In the genomic region with DNA sequence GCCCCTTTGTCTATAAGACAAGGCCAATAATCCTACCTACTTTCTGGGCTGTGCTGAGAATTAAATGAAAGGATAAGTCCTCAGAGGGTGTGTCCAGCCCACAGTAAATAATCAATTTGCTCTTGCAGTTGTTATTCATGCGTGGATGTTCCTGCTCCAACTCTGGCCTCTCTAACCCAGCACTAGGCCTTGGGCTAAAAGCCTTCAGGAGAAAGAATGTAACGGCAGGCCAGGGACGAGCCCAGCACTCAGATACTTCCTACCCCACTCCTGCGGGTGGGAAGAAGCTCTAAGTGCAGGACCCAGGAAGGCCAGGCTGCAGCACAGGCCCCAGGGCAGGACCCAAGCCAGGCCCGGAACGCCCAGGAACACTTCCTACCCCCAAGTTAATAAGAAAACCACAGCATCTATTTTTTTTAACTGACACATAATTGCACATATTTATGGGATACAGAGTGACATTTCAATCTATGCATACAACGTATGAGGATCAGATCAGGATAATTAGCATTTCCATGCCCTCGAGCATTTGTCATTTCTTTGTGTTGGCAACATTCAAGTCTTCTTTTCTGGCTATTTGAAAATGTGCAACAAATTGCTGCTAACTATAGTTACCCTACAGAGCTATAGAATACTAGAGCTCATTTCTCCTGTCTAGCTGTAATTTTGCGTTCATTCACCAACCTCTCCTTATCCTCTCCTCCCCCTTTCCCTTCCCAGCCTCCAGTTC, we compare ENCODE assay signal across 8 cellular contexts.
DNase-seq lines count a peak whose midpoint lies in the region; ATAC-seq and TF ChIP-seq lines count a peak whose summit lies in the region.
"Had no signal": no experiment of that assay in that cellular context is flagged by ENCODE, and none has a peak within 500 bp of the region (broad histone marks: within the 10 kb centered on the region; RNA-seq: fewer than 3 reads in every experiment).

No MANE protein-coding gene starts in this region.

- TF ChIP-seq CTCF in GM13977 (IDR thresholded peaks at IDR 0.05; ENCODE audit: extremely low read depth, insufficient read depth, missing control alignments), result no peak

- H3K36me3 Mint-ChIP-seq in stimulated activated memory B cell treated with anti-CD40 and anti-IgM and Interleukin-4, amounts not matched to agents 10 μg/mL and 1 μg/mL and 100 μg/mL, for 72 hours, result no peaks in the 10 kb centered on the region
- peaks cover 0 to 16% (median 0%) of the 10 kb centered on the region in 5 donors for H3K36me3 Mint-ChIP-seq in naive thymus-derived CD4-positive, alpha-beta T cell

- intact Hi-C loops in naive thymus-derived CD4-positive, alpha-beta T cell (cut with micrococcal nuclease), result no loop called here

- no peaks in the 10 kb centered on the region for H3K9me3 ChIP-seq in adipocyte (ENCODE audit: control insufficient read depth, low read length)
- H3K9me3 ChIP-seq in naive thymus-derived CD4-positive, alpha-beta T cell (ENCODE audit: control insufficient read depth in 2 of 3, low read length in 3 of 3), result no peaks in the 10 kb centered on the region

- no peak overlapping the region for H3K4me3 Mint-ChIP-seq in stimulated activated memory B cell treated with anti-CD40 and anti-IgM and Interleukin-4, amounts not matched to agents 10 μg/mL and 1 μg/mL and 100 μg/mL, for 72 hours
- H3K4me3 Mint-ChIP-seq in naive thymus-derived CD4-positive, alpha-beta T cell, result peak overlapping the region in 1 of 10 donors; percentile 6

- peak overlapping the region; percentile 53 for H3K27ac Mint-ChIP-seq in stimulated activated memory B cell treated with anti-CD40 and anti-IgM and Interleukin-4, amounts not matched to agents 10 μg/mL and 1 μg/mL and 100 μg/mL, for 72 hours
- H3K27ac Mint-ChIP-seq in naive thymus-derived CD4-positive, alpha-beta T cell, result peak overlapping the region in 1 of 9 donors; percentile 55

- POLR2A ChIA-PET in naive thymus-derived CD4-positive, alpha-beta T cell (lab: Charles Lee), result no interaction called here

- peaks cover 36% of the 10 kb centered on the region for H3K4me1 Mint-ChIP-seq in stimulated activated memory B cell treated with anti-CD40 and anti-IgM and Interleukin-4, amounts not matched to agents 10 μg/mL and 1 μg/mL and 100 μg/mL, for 72 hours
- H3K4me1 Mint-ChIP-seq in naive thymus-derived CD4-positive, alpha-beta T cell, result peaks cover 0 to 44% (median 0%) of the 10 kb centered on the region in 7 donors

- H3K27me3 ChIP-seq in adipocyte (replicated peaks; ENCODE audit: control insufficient read depth, insufficient read depth, low read length), result no peaks in the 10 kb centered on the region
- H3K27me3 ChIP-seq in naive thymus-derived CD4-positive, alpha-beta T cell (ENCODE audit: control insufficient read depth in 2 of 2, insufficient read depth in 2 of 2, low read length in 2 of 2), result no peaks in the 10 kb centered on the region

- peak; percentile 43 for DNase-seq in LHCN-M2 (ENCODE audit: low read depth)
- DNase-seq in adipocyte (ENCODE audit: low read depth), result peak; percentile 43
- peak; percentile 26 for DNase-seq in left kidney (ENCODE audit: low read depth, low spot score)
- DNase-seq in GM13977 (ENCODE audit: low spot score), result no peak
- no peak for DNase-seq in naive thymus-derived CD4-positive, alpha-beta T cell
- no peak for DNase-seq in DMS53 treated with DMSO at 0.1 percent for 48 hours (lab: John Stamatoyannopoulos, UW; ENCODE audit: unreplicated experiment)
- DNase-seq: activated naive CD4-positive, alpha-beta T cell treated with Interleukin-2 at 50 U/mL for 16 hours had no signal

- H3K36me3 ChIP-seq in adipocyte (ENCODE audit: control insufficient read depth, insufficient read depth, low read length, severe bottlenecking), result no peaks in the 10 kb centered on the region
- H3K36me3 ChIP-seq in naive thymus-derived CD4-positive, alpha-beta T cell (ENCODE audit: control insufficient read depth in 2 of 3, insufficient read depth in 3 of 3, low read length in 3 of 3), result no peaks in the 10 kb centered on the region

- ATAC-seq in stimulated activated memory B cell treated with anti-CD40 and anti-IgM and Interleukin-4, amounts not matched to agents 10 μg/mL and 1 μg/mL and 100 μg/mL, for 72 hours, result no peak
- ATAC-seq in naive thymus-derived CD4-positive, alpha-beta T cell, result no peak

- H3K9ac ChIP-seq in adipocyte (ENCODE audit: low read length), result no peak overlapping the region

- no peak overlapping the region for H3K27ac ChIP-seq in naive thymus-derived CD4-positive, alpha-beta T cell (ENCODE audit: low read depth, low read length)

- peaks cover 6% of the 10 kb centered on the region for H3K27me3 Mint-ChIP-seq in stimulated activated memory B cell treated with anti-CD40 and anti-IgM and Interleukin-4, amounts not matched to agents 10 μg/mL and 1 μg/mL and 100 μg/mL, for 72 hours
- no peaks in the 10 kb centered on the region for H3K27me3 Mint-ChIP-seq in naive thymus-derived CD4-positive, alpha-beta T cell

- H3K4me3 ChIP-seq in adipocyte (ENCODE audit: low read length), result no peak overlapping the region
- H3K4me3 ChIP-seq in naive thymus-derived CD4-positive, alpha-beta T cell (ENCODE audit: low read length), result no peak overlapping the region

- in situ Hi-C loops in GM13977 (cut with MboI; ENCODE audit: low pct_unique_long_range_greater_than_20kb, low sequenced_read_pairs, unreplicated experiment), result no loop called here

- CTCF ChIA-PET in naive thymus-derived CD4-positive, alpha-beta T cell (lab: Charles Lee), result interaction anchor here (0.7 kb wide), 1 partner anchor 906 kb away, joined by 3 read pairs; no protein-coding TSS in a partner anchor

- H3K9me3 Mint-ChIP-seq in stimulated activated memory B cell treated with anti-CD40 and anti-IgM and Interleukin-4, amounts not matched to agents 10 μg/mL and 1 μg/mL and 100 μg/mL, for 72 hours, result no peaks in the 10 kb centered on the region
- H3K9me3 Mint-ChIP-seq in naive thymus-derived CD4-positive, alpha-beta T cell, result peaks cover 0 to 10% (median 0%) of the 10 kb centered on the region in 11 donors

- H3K4me1 ChIP-seq in adipocyte (ENCODE audit: control insufficient read depth, insufficient read depth, low read length), result peaks cover 15% of the 10 kb centered on the region
- no peaks in the 10 kb centered on the region for H3K4me1 ChIP-seq in naive thymus-derived CD4-positive, alpha-beta T cell (ENCODE audit: control insufficient read depth in 2 of 2, insufficient read depth in 2 of 2, low read length in 2 of 2)

Comparison
In these comparisons a context has a peak if more than half of its experiments do, and no peak if none do; other contexts are left out.
1. DNase-seq: peak in LHCN-M2 (single experiment), adipocyte (single experiment) and left kidney (single experiment); none in GM13977 (single experiment), naive thymus-derived CD4-positive, alpha-beta T cell (0 of 9) and DMS53 treated with DMSO at 0.1 percent for 48 hours (single experiment).